In genomic region chr3:127065561-127066270, GRCh38 we compare ENCODE assay signal across 22 cellular contexts.
DNase-seq lines count a peak whose midpoint lies in the region; ATAC-seq and TF ChIP-seq lines count a peak whose summit lies in the region.
"Had no signal": no experiment of that assay in that cellular context is flagged by ENCODE, and none has a peak within 500 bp of the region (broad histone marks: within the 10 kb centered on the region; RNA-seq: fewer than 3 reads in every experiment).

No MANE protein-coding gene starts in this region.

- intact Hi-C loops in psoas muscle (cut with DNase I) = no loop called here

- no peaks in the 10 kb centered on the region for H3K79me2 ChIP-seq in mesendoderm (ENCODE audit: control insufficient read depth, insufficient read depth, low read length)

- H3K9ac ChIP-seq in mesendoderm (ENCODE audit: low read length) = no peak overlapping the region
- H3K9ac ChIP-seq: SK-N-SH had no signal

- no peaks in the 10 kb centered on the region for H3K4me1 ChIP-seq in psoas muscle
- no peaks in the 10 kb centered on the region for H3K4me1 ChIP-seq in mesendoderm (ENCODE audit: control insufficient read depth, low read depth, low read length)
- H3K4me1 ChIP-seq: Peyer's patch, uterus had no signal

- H3K27ac Mint-ChIP-seq in activated naive CD4-positive, alpha-beta T cell treated with anti-CD3 and anti-CD28 coated beads, Interleukin-2, amount 50 U/mL, for 72 hours = no peak overlapping the region
- H3K27ac Mint-ChIP-seq: CD8-positive, alpha-beta T cell; naive thymus-derived CD4-positive, alpha-beta T cell had no signal

- no peak overlapping the region for H2BK5ac ChIP-seq in mesendoderm (ENCODE audit: low read length)

- DNase-seq in AG20443 (ENCODE audit: low spot score) (peak; percentile 67), RPMI7951 (ENCODE audit: low read depth) (peak; percentile 62), fibroblast of mammary gland (ENCODE audit: low read depth) (peak; percentile 69), psoas muscle (peak; percentile 24 to 74), mesendoderm (no peak), caudate nucleus (lab: John Stamatoyannopoulos, UW) (no peak), activated gamma-delta T cell (lab: John Stamatoyannopoulos, UW) (no peak)
- DNase-seq in activated naive CD4-positive, alpha-beta T cell treated with anti-CD3 and anti-CD28 coated beads, Interleukin-2, amount 50 U/mL, for 72 hours (ENCODE audit: low spot score in 2 of 2) = no peak
- DNase-seq: activated CD4-positive, alpha-beta T cell treated with anti-CD3 and anti-CD28 coated beads, Interleukin-2, amount 50 U/mL, for 1 hour; amniotic stem cell; CD8-positive, alpha-beta T cell; naive thymus-derived CD4-positive, alpha-beta T cell; NCI-H146; NCI-H524 treated with DMSO at 0.1 percent for 48 hours; right cardiac atrium; SK-N-SH; uterus; WERI-Rb-1 had no signal

- H3K9me3 ChIP-seq in psoas muscle = no peaks in the 10 kb centered on the region
- H3K9me3 ChIP-seq: ovary, Peyer's patch, SK-N-SH, uterus had no signal

- H3K36me3 ChIP-seq in psoas muscle (ENCODE audit: insufficient read depth in 1 of 2, low read depth in 1 of 2) = no peaks in the 10 kb centered on the region
- H3K36me3 ChIP-seq in mesendoderm (ENCODE audit: control insufficient read depth, insufficient read depth, low read length) = no peaks in the 10 kb centered on the region
- H3K36me3 ChIP-seq: ovary, Peyer's patch, uterus, WERI-Rb-1 had no signal

- H2BK120ac ChIP-seq in mesendoderm (ENCODE audit: low read depth, low read length) = no peak overlapping the region

- H3K4me2 ChIP-seq in mesendoderm (ENCODE audit: low read length) = no peak overlapping the region
- H3K4me2 ChIP-seq: SK-N-SH had no signal

- 68 to 70% (median 69%) methylated on average over 17 of the region's 17 CpGs for WGBS in psoas muscle, 3 donors
- WGBS in mesendoderm (ENCODE audit: extremely low coverage, insufficient coverage, low lambda C conversion rate) = no CpG with 5 or more reads among the region's 17 CpGs

- ATAC-seq in psoas muscle = peak; percentile 21 to 74 (median 58)
- ATAC-seq in activated naive CD4-positive, alpha-beta T cell treated with anti-CD3 and anti-CD28 coated beads, Interleukin-2, amount 50 U/mL, for 72 hours = no peak
- ATAC-seq: CD8-positive, alpha-beta T cell; K562; naive thymus-derived CD4-positive, alpha-beta T cell; right cardiac atrium had no signal

- no peak overlapping the region for H2BK15ac ChIP-seq in mesendoderm (replicated peaks; ENCODE audit: low read depth)

- H3K56ac ChIP-seq in mesendoderm (ENCODE audit: low read length) = no peak overlapping the region

- no peaks in the 10 kb centered on the region for H3K27me3 ChIP-seq in psoas muscle (ENCODE audit: insufficient read depth in 3 of 3, low read length in 2 of 3)
- H3K27me3 ChIP-seq in mesendoderm (ENCODE audit: insufficient read depth, low read length, poor library complexity) = no peaks in the 10 kb centered on the region
- H3K27me3 ChIP-seq: ovary, Peyer's patch, uterus had no signal

- H3K27ac ChIP-seq in psoas muscle = no peak overlapping the region
- no peak overlapping the region for H3K27ac ChIP-seq in mesendoderm (ENCODE audit: low read depth, low read length)
- no peak overlapping the region for H3K27ac ChIP-seq in caudate nucleus (ENCODE audit: low read depth, low read length)
- H3K27ac ChIP-seq: ovary, Peyer's patch, uterus, WERI-Rb-1 had no signal

- H3K4ac ChIP-seq in mesendoderm (ENCODE audit: low read depth, low read length) = no peak overlapping the region

- no peak overlapping the region for H3K18ac ChIP-seq in mesendoderm (ENCODE audit: low read length)

- TF ChIP-seq CTCF in fibroblast of mammary gland (conservative IDR thresholded peaks at IDR 0.05; ENCODE audit: control insufficient read depth, insufficient read depth, low read depth, low read length) (no peak), psoas muscle (IDR thresholded peaks at IDR 0.05) (no peak)

- no peak overlapping the region for H4K5ac ChIP-seq in mesendoderm (ENCODE audit: low read length)

- H3K4me3 ChIP-seq in fibroblast of mammary gland (ENCODE audit: control insufficient read depth, low read depth, low read length) (no peak overlapping the region), psoas muscle (no peak overlapping the region), mesendoderm (ENCODE audit: low read length) (no peak overlapping the region)
- H3K4me3 ChIP-seq: K562, ovary, Peyer's patch, uterus had no signal

- H4K8ac ChIP-seq in mesendoderm (ENCODE audit: low read depth, low read length) = no peak overlapping the region

- no peak overlapping the region for H3K23ac ChIP-seq in mesendoderm (ENCODE audit: low read length)

- H3K79me1 ChIP-seq in mesendoderm (ENCODE audit: low read length) = no peaks in the 10 kb centered on the region

- no peaks in the 10 kb centered on the region for H3K36me3 Mint-ChIP-seq in activated naive CD4-positive, alpha-beta T cell treated with anti-CD3 and anti-CD28 coated beads, Interleukin-2, amount 50 U/mL, for 72 hours
- H3K36me3 Mint-ChIP-seq: CD8-positive, alpha-beta T cell; naive thymus-derived CD4-positive, alpha-beta T cell had no signal

- H2AK5ac ChIP-seq in mesendoderm (ENCODE audit: low read length) = no peak overlapping the region

- H3K9me3 Mint-ChIP-seq in activated naive CD4-positive, alpha-beta T cell treated with anti-CD3 and anti-CD28 coated beads, Interleukin-2, amount 50 U/mL, for 72 hours = no peaks in the 10 kb centered on the region
- H3K9me3 Mint-ChIP-seq: CD8-positive, alpha-beta T cell; central memory CD8-positive, alpha-beta T cell; naive thymus-derived CD4-positive, alpha-beta T cell had no signal

Comparison
In these comparisons a context has a peak if more than half of its experiments do, and no peak if none do; other contexts are left out.
1. DNase-seq: peak in AG20443 (single experiment), RPMI7951 (single experiment), fibroblast of mammary gland (single experiment) and psoas muscle (2 of 2); none in mesendoderm (single experiment), activated naive CD4-positive, alpha-beta T cell treated with anti-CD3 and anti-CD28 coated beads, Interleukin-2, amount 50 U/mL, for 72 hours (0 of 2), caudate nucleus (0 of 61) and activated gamma-delta T cell (single experiment).
2. ATAC-seq: peak in psoas muscle (4 of 4); none in activated naive CD4-positive, alpha-beta T cell treated with anti-CD3 and anti-CD28 coated beads, Interleukin-2, amount 50 U/mL, for 72 hours (0 of 2).